ENCODE assay signal across 21 cellular contexts in the genomic region with DNA sequence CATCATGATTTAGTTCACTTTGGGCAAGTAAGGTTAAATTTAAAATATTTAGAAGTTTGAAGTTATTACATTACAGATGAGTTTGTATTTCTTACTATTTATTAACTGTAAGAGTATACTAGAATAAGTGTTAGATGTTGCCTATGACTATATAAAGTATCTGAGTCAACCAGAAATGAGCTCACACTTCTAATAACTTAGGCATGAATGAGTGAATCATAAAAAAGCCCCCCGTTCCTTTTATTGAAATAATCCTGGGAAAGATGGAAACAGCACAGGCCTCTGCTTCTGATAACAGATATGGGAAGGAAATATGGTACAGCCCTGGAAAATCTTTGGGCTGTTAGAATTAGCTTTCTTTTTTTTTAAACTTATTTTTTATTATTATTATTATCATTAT.
DNase-seq lines count a peak whose midpoint lies in the region; ATAC-seq and TF ChIP-seq lines count a peak whose summit lies in the region.
"Had no signal": no experiment of that assay in that cellular context is flagged by ENCODE, and none has a peak within 500 bp of the region (broad histone marks: within the 10 kb centered on the region; RNA-seq: fewer than 3 reads in every experiment).

No MANE protein-coding gene starts in this region.

- peak overlapping the region; percentile 27; the same call in 1 of the 2 replicates for H3K27ac ChIP-seq in HCT116 (ENCODE audit: low read depth, low read length)
- peak overlapping the region; percentile 88 for H3K27ac ChIP-seq in SJSA1
- H3K27ac ChIP-seq in fibroblast of lung (ENCODE audit: insufficient read depth, low read length): no peak overlapping the region
- H3K27ac ChIP-seq in neuronal stem cell (replicated peaks; ENCODE audit: low read length): no peak overlapping the region
- H3K27ac ChIP-seq: HL-60, KMS-11, left ventricle myocardium inferior, uterus had no signal

- DNase-seq in HCT116 (ENCODE audit: low read depth, low spot score) (no peak), SJSA1 (ENCODE audit: low read depth in 1 of 2, low spot score in 2 of 2) (peak in 1 of 2 experiments; percentile 11), fibroblast of lung (ENCODE audit: low read depth in 2 of 2) (peak; percentile 30 to 77), osteocyte (ENCODE audit: extremely low spot score, unreplicated experiment) (no peak), NCI-H345 (lab: John Stamatoyannopoulos, UW) (no peak), lower leg skin (ENCODE audit: low spot score in 2 of 2) (no peak), CD14-positive monocyte (ENCODE audit: low spot score) (no peak), neuronal stem cell (ENCODE audit: low spot score) (no peak)
- DNase-seq: caudate nucleus; CD8-positive, alpha-beta T cell; DMS79; effector memory CD4-positive, alpha-beta T cell; H7; left ventricle myocardium inferior; NCI-H1105; NCI-H69; occipital lobe; stimulated activated CD4-positive, alpha-beta T cell treated with anti-CD3 and anti-CD28 coated beads, Interleukin-4, amount 100 ng/mL, for 1 hour; uterus had no signal

- H2BK5ac ChIP-seq in neuronal stem cell (ENCODE audit: low read length): no peak overlapping the region

- no peak for TF ChIP-seq POLR2A in HCT116 (IDR thresholded peaks at IDR 0.05; ENCODE audit: borderline replicate concordance, extremely low read depth, insufficient read depth, insufficient read length)
- no peak for TF ChIP-seq POLR2A in lower leg skin (IDR thresholded peaks at IDR 0.05)

- no peak overlapping the region for H3K4ac ChIP-seq in neuronal stem cell (ENCODE audit: low read length)

- WGBS in lower leg skin, 2 donors: 47 to 55% methylated on average over 1 of the region's 1 CpG
- WGBS in neuronal stem cell (ENCODE audit: extremely low coverage in 2 of 2, insufficient read length in 2 of 2, insufficient replicate concordance in 1 of 2), 2 donors: no CpG with 5 or more reads among the region's 1 CpG

- TF ChIP-seq CTCF in HCT116 (IDR thresholded peaks at IDR 0.05 in 2 of 3, conservative IDR thresholded peaks at IDR 0.05 in 1 of 3; ENCODE audit: borderline replicate concordance in 1 of 3, insufficient read depth in 1 of 3, low read depth in 2 of 3, low read length in 2 of 3) (no peak), fibroblast of lung (conservative IDR thresholded peaks at IDR 0.05 in 1 of 2, IDR thresholded peaks at IDR 0.05 in 1 of 2; ENCODE audit: low read depth in 1 of 2, low read length in 2 of 2) (no peak), osteocyte (IDR thresholded peaks at IDR 0.05) (no peak), lower leg skin (IDR thresholded peaks at IDR 0.05) (no peak), CD14-positive monocyte (IDR thresholded peaks at IDR 0.05) (no peak)

- no peak overlapping the region for H3K18ac ChIP-seq in neuronal stem cell (ENCODE audit: low read length)

- H3K27me3 Mint-ChIP-seq in osteocyte (ENCODE audit: unreplicated experiment) (no peaks in the 10 kb centered on the region), CD14-positive monocyte (ENCODE audit: low read depth in 3 of 3) (peaks cover 0 to 2% (median 0%) of the 10 kb centered on the region in 3 donors)

- H3K23ac ChIP-seq in neuronal stem cell (ENCODE audit: low read depth, low read length, poor library complexity): no peak overlapping the region

- no peak overlapping the region for H2BK12ac ChIP-seq in neuronal stem cell (ENCODE audit: low read length)

- POLR2A ChIA-PET in HCT116 (lab: Charles Lee): no interaction called here

- H3K4me2 ChIP-seq in HCT116 (ENCODE audit: low read length) (peak overlapping the region; percentile 68), fibroblast of lung (ENCODE audit: extremely low read depth, insufficient read depth, low read length) (no peak overlapping the region), neuronal stem cell (ENCODE audit: insufficient read depth, low read length, poor library complexity, severe bottlenecking) (no peak overlapping the region)
- H3K4me2 ChIP-seq: KMS-11 had no signal

- H2AFZ ChIP-seq in HCT116 (ENCODE audit: low read depth, low read length, poor library complexity, severe bottlenecking) (peak overlapping the region; percentile 84), fibroblast of lung (ENCODE audit: low read length) (no peak overlapping the region), neuronal stem cell (ENCODE audit: low read length) (no peak overlapping the region)

- H3K79me2 ChIP-seq in HCT116 (ENCODE audit: insufficient read depth, low read length) (no peaks in the 10 kb centered on the region), fibroblast of lung (ENCODE audit: control insufficient read depth, insufficient read depth, low read length) (no peaks in the 10 kb centered on the region)

- no peak overlapping the region for H2BK120ac ChIP-seq in neuronal stem cell (ENCODE audit: low read depth, low read length)

- no peak for ATAC-seq in HCT116
- ATAC-seq: CD8-positive, alpha-beta T cell had no signal

- RAD21 ChIA-PET in HCT116 (lab: Charles Lee; ENCODE audit: low non-redundant PET in 1 of 2, low total read pairs in 2 of 2, uncharacterized antibody in 2 of 2, unreplicated experiment in 2 of 2): no interaction called here

- H3K36me3 Mint-ChIP-seq in osteocyte (ENCODE audit: unreplicated experiment): no peaks in the 10 kb centered on the region
- no peaks in the 10 kb centered on the region for H3K36me3 Mint-ChIP-seq in CD14-positive monocyte
- H3K36me3 Mint-ChIP-seq: CD8-positive, alpha-beta T cell had no signal

- no peaks in the 10 kb centered on the region for H3K79me1 ChIP-seq in neuronal stem cell (ENCODE audit: low read depth, low read length)

- H3K9ac ChIP-seq in HCT116 (ENCODE audit: low read length) (no peak overlapping the region), fibroblast of lung (ENCODE audit: insufficient read depth, low read length) (no peak overlapping the region), neuronal stem cell (ENCODE audit: low read depth, low read length, poor library complexity) (no peak overlapping the region)
- H3K9ac ChIP-seq: KMS-11 had no signal

- no peaks in the 10 kb centered on the region for H3K9me2 ChIP-seq in HCT116 (ENCODE audit: insufficient read depth)

- no peak overlapping the region for H2AK5ac ChIP-seq in neuronal stem cell (ENCODE audit: low read depth, low read length)

- H3K4me1 ChIP-seq in HCT116 (ENCODE audit: control insufficient read depth in 1 of 2, insufficient read depth in 2 of 2, low read length in 2 of 2) (peaks cover 19 to 29% of the 10 kb centered on the region in 2 experiments), SJSA1 (replicated peaks) (peaks cover 28% of the 10 kb centered on the region), fibroblast of lung (ENCODE audit: control insufficient read depth, extremely low read depth, insufficient read depth, low read length) (peaks cover 5% of the 10 kb centered on the region), neuronal stem cell (ENCODE audit: control insufficient read depth in 2 of 2, insufficient read depth in 1 of 2, low read depth in 1 of 2, low read length in 2 of 2) (no peaks in the 10 kb centered on the region)
- H3K4me1 ChIP-seq: uterus had no signal

- no TSS peak for BruUV-seq in HCT116 (replicated peaks; lab: Mats Ljungman, UMichigan)

- CTCF ChIA-PET in HCT116 (lab: Charles Lee): no interaction called here

- no peaks in the 10 kb centered on the region for H3K9me3 Mint-ChIP-seq in osteocyte (ENCODE audit: unreplicated experiment)
- H3K9me3 Mint-ChIP-seq in CD14-positive monocyte: peaks cover 0 to 7% (median 3%) of the 10 kb centered on the region in 7 donors
- H3K9me3 Mint-ChIP-seq: CD8-positive, alpha-beta T cell had no signal

- no peak overlapping the region for H3K14ac ChIP-seq in neuronal stem cell (ENCODE audit: low read length)

- H4K8ac ChIP-seq in neuronal stem cell (ENCODE audit: low read depth, low read length): no peak overlapping the region

- H3K9me3 ChIP-seq in HCT116 (ENCODE audit: control insufficient read depth in 1 of 2, insufficient read depth in 1 of 2, low read depth in 1 of 2, low read length in 2 of 2) (no peaks in the 10 kb centered on the region), SJSA1 (replicated peaks) (no peaks in the 10 kb centered on the region), fibroblast of lung (ENCODE audit: control insufficient read depth, insufficient read depth, low read depth, low read length) (no peaks in the 10 kb centered on the region), neuronal stem cell (replicated peaks in 1 of 2; ENCODE audit: control insufficient read depth in 2 of 2, insufficient read depth in 1 of 2, low read depth in 1 of 2, low read length in 2 of 2) (peaks cover 2 to 10% of the 10 kb centered on the region in 2 donors)
- H3K9me3 ChIP-seq: left ventricle myocardium inferior, uterus had no signal

- TF ChIP-seq RAD21 in HCT116 (IDR thresholded peaks at IDR 0.05; ENCODE audit: low read depth): no peak

- intact Hi-C loops in HCT116 (cut with micrococcal nuclease) (no loop called here), lower leg skin (cut with DNase I; ENCODE audit: low total_unique reads) (no loop called here), CD14-positive monocyte (cut with micrococcal nuclease) (no loop called here)

- H3K27me3 ChIP-seq in HCT116 (ENCODE audit: insufficient read depth, low read length) (no peaks in the 10 kb centered on the region), SJSA1 (replicated peaks) (no peaks in the 10 kb centered on the region), fibroblast of lung (ENCODE audit: control insufficient read depth, insufficient read depth, low read length) (no peaks in the 10 kb centered on the region), neuronal stem cell (ENCODE audit: control insufficient read depth in 3 of 3, insufficient read depth in 3 of 3, low read depth in 1 of 3, low read length in 3 of 3) (no peaks in the 10 kb centered on the region)
- H3K27me3 ChIP-seq: uterus had no signal

- H3K27ac Mint-ChIP-seq in osteocyte (ENCODE audit: unreplicated experiment) (peak overlapping the region; percentile 54), CD14-positive monocyte (no peak overlapping the region)
- H3K27ac Mint-ChIP-seq: CD8-positive, alpha-beta T cell had no signal

- H4K91ac ChIP-seq in neuronal stem cell (ENCODE audit: low read depth, low read length, poor library complexity): no peak overlapping the region

- H3K36me3 ChIP-seq in HCT116 (ENCODE audit: control insufficient read depth in 1 of 2, insufficient read depth in 2 of 2, low read length in 2 of 2): no peaks in the 10 kb centered on the region
- H3K36me3 ChIP-seq in SJSA1: no peaks in the 10 kb centered on the region
- no peaks in the 10 kb centered on the region for H3K36me3 ChIP-seq in fibroblast of lung (ENCODE audit: control insufficient read depth, insufficient read depth, low read length)
- H3K36me3 ChIP-seq in neuronal stem cell (replicated peaks in 1 of 2; ENCODE audit: control insufficient read depth in 2 of 2, insufficient read depth in 2 of 2, low read length in 2 of 2): no peaks in the 10 kb centered on the region
- H3K36me3 ChIP-seq: left ventricle myocardium inferior, uterus had no signal

- H3K4me1 Mint-ChIP-seq in osteocyte (ENCODE audit: unreplicated experiment) (peaks cover 36% of the 10 kb centered on the region), CD14-positive monocyte (no peaks in the 10 kb centered on the region)

- H3K4me3 ChIP-seq in HCT116 (replicated peaks in 1 of 2; ENCODE audit: low read depth in 1 of 2, low read length in 2 of 2) (peak overlapping the region in 1 of 2 experiments; percentile 40; a peak in 1 of 4 replicates), SJSA1 (no peak overlapping the region), fibroblast of lung (replicated peaks in 1 of 4; ENCODE audit: control extremely low read depth in 1 of 4, insufficient read depth in 1 of 4, low read depth in 3 of 4, low read length in 4 of 4) (no peak overlapping the region), lower leg skin (ENCODE audit: low read depth, poor library complexity, severe bottlenecking) (no peak overlapping the region), neuronal stem cell (ENCODE audit: low read length in 2 of 2) (no peak overlapping the region)
- H3K4me3 ChIP-seq: left ventricle myocardium inferior, uterus had no signal

- no peaks in the 10 kb centered on the region for H4K20me1 ChIP-seq in HCT116 (ENCODE audit: insufficient read depth)
- no peaks in the 10 kb centered on the region for H4K20me1 ChIP-seq in fibroblast of lung (ENCODE audit: control insufficient read depth, extremely low read depth, insufficient read depth, low read length)

- H2BK15ac ChIP-seq in neuronal stem cell (ENCODE audit: low read length): no peak overlapping the region

- H3K4me3 Mint-ChIP-seq in osteocyte (ENCODE audit: unreplicated experiment) (no peak overlapping the region), CD14-positive monocyte (no peak overlapping the region)
- H3K4me3 Mint-ChIP-seq: CD8-positive, alpha-beta T cell had no signal

Comparison
In these comparisons a context has a peak if more than half of its experiments do, and no peak if none do; other contexts are left out.
1. DNase-seq: peak in fibroblast of lung (2 of 2); none in HCT116 (single experiment), osteocyte (single experiment), NCI-H345 (single experiment), lower leg skin (0 of 2), CD14-positive monocyte (single experiment) and neuronal stem cell (single experiment).
2. H3K27ac ChIP-seq: peak in HCT116 (single experiment) and SJSA1 (single experiment); none in fibroblast of lung (single experiment) and neuronal stem cell (single experiment).